11 cellular contexts compared by ENCODE assay signal in the genomic region with DNA sequence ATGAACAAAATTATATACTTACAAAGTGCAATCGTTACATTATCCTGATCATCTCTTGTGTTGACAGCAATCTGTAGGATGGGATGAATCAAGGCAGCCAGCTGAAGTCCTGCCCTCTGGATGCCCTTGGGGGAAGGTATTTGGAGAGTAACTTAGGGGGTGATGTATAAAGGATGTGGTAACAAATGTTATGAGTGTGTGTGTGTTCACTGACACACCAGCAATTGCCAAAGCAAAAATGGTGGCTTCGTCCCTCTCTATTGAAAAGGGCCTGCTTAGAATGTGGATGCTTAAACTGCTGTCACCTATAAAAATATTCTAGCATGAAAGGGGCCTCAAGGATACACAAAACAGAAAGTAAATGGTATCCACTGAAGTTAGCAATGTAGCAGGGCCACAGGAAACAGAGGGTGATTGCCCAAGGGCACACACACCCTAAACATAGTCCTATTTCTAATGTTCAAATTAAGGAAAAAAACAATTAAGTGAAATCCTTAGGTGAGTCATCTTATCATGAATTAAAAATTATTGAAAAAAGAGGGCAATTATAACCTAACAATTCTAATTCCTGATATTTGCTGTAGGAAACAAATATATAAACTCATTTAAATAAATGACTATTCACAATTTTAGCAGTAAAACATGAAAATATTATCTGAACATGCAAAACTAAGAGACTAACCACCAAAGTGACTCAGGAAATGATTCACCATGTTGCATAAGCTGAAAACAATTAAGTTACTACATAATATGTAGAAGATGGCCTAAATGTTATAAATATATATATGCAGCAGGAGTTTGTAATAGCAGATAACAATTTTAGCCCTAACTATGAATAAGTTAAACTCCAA. TPM values are rescaled to one million over a fixed set of nuclear protein-coding genes. Genes with fewer than 3 reads are reported as not detected.
DNase-seq lines count a peak whose midpoint lies in the region; ATAC-seq, FAIRE-seq and TF ChIP-seq lines count a peak whose summit lies in the region.
"Had no signal": no experiment of that assay in that cellular context is flagged by ENCODE, and none has a peak within 500 bp of the region (broad histone marks: within the 10 kb centered on the region; RNA-seq: fewer than 3 reads in every experiment).

No MANE protein-coding gene starts in this region.

- H3F3A ChIP-seq in neural cell (ENCODE audit: insufficient read depth, low read length, poor library complexity, severe bottlenecking) = no peaks in the 10 kb centered on the region
- 0 out of 2 replicates have a peak, but pooled peaks cover 3% of the 10 kb centered on the region for H3F3A ChIP-seq in MM.1S (ENCODE audit: insufficient read depth, low read length)

- no peak for TF ChIP-seq EP300 in GM12878 (IDR thresholded peaks at IDR 0.05; ENCODE audit: borderline replicate concordance in 1 of 2, control insufficient read depth in 1 of 2, low read depth in 2 of 2, low read length in 2 of 2)
- TF ChIP-seq EP300 in neural cell (conservative IDR thresholded peaks at IDR 0.05; ENCODE audit: poor library complexity, severe bottlenecking) = no peak
- no peak for TF ChIP-seq EP300 in stomach (IDR thresholded peaks at IDR 0.05)

- no peak overlapping the region for H3K4me3 ChIP-seq in GM12878
- H3K4me3 ChIP-seq in neural cell (ENCODE audit: low read length) = peak overlapping the region; percentile 10
- no peak overlapping the region for H3K4me3 ChIP-seq in stomach
- no peak overlapping the region for H3K4me3 ChIP-seq in MM.1S (ENCODE audit: low read length)

- no peaks in the 10 kb centered on the region for H3K9me3 ChIP-seq in GM12878 (replicated peaks; ENCODE audit: control insufficient read depth, insufficient read depth, low read length)
- no peaks in the 10 kb centered on the region for H3K9me3 ChIP-seq in neural cell (ENCODE audit: low read length)
- H3K9me3 ChIP-seq in stomach = no peaks in the 10 kb centered on the region
- no peaks in the 10 kb centered on the region for H3K9me3 ChIP-seq in MM.1S (replicated peaks; ENCODE audit: insufficient read depth, low read length)

- FAIRE-seq in GM12878 (lab: Jason Lieb, UNC) = no peak

- peak; percentile 21; the same call in 1 of the 3 replicates for ATAC-seq in GM12878
- no peak for ATAC-seq in GM19467 (IDR thresholded peaks at IDR 0.05; ENCODE audit: unreplicated experiment)

- DNase-seq in EL = peak; percentile 79
- DNase-seq in NOMO-1 treated with dmso at 0.1 percent for 144 hours (lab: John Stamatoyannopoulos, UW; ENCODE audit: unreplicated experiment) = peak; percentile 80
- DNase-seq in GM12878 (ENCODE audit: low read depth, low spot score) = no peak
- DNase-seq in DMS79 (lab: John Stamatoyannopoulos, UW) = no peak
- no peak for DNase-seq in stomach
- DNase-seq in MM.1S = no peak
- DNase-seq: Karpas-422, SHP77 had no signal

- CTCF ChIA-PET in GM12878 (lab: Yijun Ruan, JAX) = interaction anchor here (1.1 to 4.2 kb wide), 5 partner anchors 14 to 586 kb away, joined by 3 to 61 read pairs (median 4); partner anchors contain the start of gene AIM2

- H3K27me3 ChIP-seq in GM12878 (replicated peaks in 1 of 2; ENCODE audit: control insufficient read depth in 2 of 2, insufficient read depth in 2 of 2, low read length in 1 of 2) (peaks cover 2 to 4% of the 10 kb centered on the region in 2 experiments; a peak in 1 of 4 replicates), neural cell (ENCODE audit: insufficient read depth, low read depth, low read length) (no peaks in the 10 kb centered on the region), stomach (no peaks in the 10 kb centered on the region), MM.1S (replicated peaks; ENCODE audit: insufficient read depth, low read length) (no peaks in the 10 kb centered on the region)

- H4K20me1 ChIP-seq in GM12878 (ENCODE audit: control insufficient read depth, insufficient read depth) (no peaks in the 10 kb centered on the region), neural cell (ENCODE audit: insufficient read depth) (no peaks in the 10 kb centered on the region), MM.1S (ENCODE audit: insufficient read depth, low read length) (no peaks in the 10 kb centered on the region)

- H3K79me2 ChIP-seq in GM12878 (ENCODE audit: control insufficient read depth, insufficient read depth, low read length) = no peaks in the 10 kb centered on the region
- no peaks in the 10 kb centered on the region for H3K79me2 ChIP-seq in neural cell (replicated peaks; ENCODE audit: insufficient read depth, low read length)
- H3K79me2 ChIP-seq in MM.1S (ENCODE audit: low read length) = no peaks in the 10 kb centered on the region

- no peaks in the 10 kb centered on the region for H3K4me1 ChIP-seq in GM12878 (ENCODE audit: control insufficient read depth, insufficient read depth, low read length)
- H3K4me1 ChIP-seq in stomach = no peaks in the 10 kb centered on the region
- H3K4me1 ChIP-seq in MM.1S (ENCODE audit: low read length) = peaks cover 12% of the 10 kb centered on the region; the same call in 1 of the 2 replicates

- TF ChIP-seq RAD21 in GM12878 (IDR thresholded peaks at IDR 0.05; ENCODE audit: insufficient read depth, low read depth, low read length) (no peak), neural cell (conservative IDR thresholded peaks at IDR 0.05) (no peak)

- RAD21 ChIA-PET in GM12878 (lab: Charles Lee; ENCODE audit: unreplicated experiment) = no interaction called here

- in situ Hi-C loops in GM12878 (cut with MboI) = no loop called here

- no peak overlapping the region for H3K4me2 ChIP-seq in GM12878 (ENCODE audit: control insufficient read depth, insufficient read depth)
- H3K4me2 ChIP-seq in neural cell (ENCODE audit: low read length) = no peak overlapping the region
- no peak overlapping the region for H3K4me2 ChIP-seq in MM.1S (ENCODE audit: low read depth, low read length)

- H3K9ac ChIP-seq in GM12878 (ENCODE audit: control insufficient read depth, insufficient read depth, low read length) (no peak overlapping the region), neural cell (ENCODE audit: low read length) (no peak overlapping the region), MM.1S (ENCODE audit: low read length) (no peak overlapping the region)

- H3K36me3 ChIP-seq in GM12878 (ENCODE audit: control insufficient read depth in 2 of 2, insufficient read depth in 2 of 2, low read length in 1 of 2) (no peaks in the 10 kb centered on the region), neural cell (ENCODE audit: insufficient read depth, low read length) (no peaks in the 10 kb centered on the region), stomach (no peaks in the 10 kb centered on the region), MM.1S (replicated peaks; ENCODE audit: insufficient read depth, low read length) (no peaks in the 10 kb centered on the region)

- SMC1A ChIA-PET in GM12878 (lab: Charles Lee; ENCODE audit: uncharacterized antibody, unreplicated experiment) = interaction anchor here (1.1 kb wide), 1 partner anchor 20 kb away, joined by 3 read pairs; no protein-coding TSS in a partner anchor

- H3K9me2 ChIP-seq in neural cell (ENCODE audit: insufficient read depth, low read length) (no peaks in the 10 kb centered on the region), MM.1S (replicated peaks; ENCODE audit: insufficient read depth, low read length) (no peaks in the 10 kb centered on the region)

- WGBS in GM12878 (ENCODE audit: insufficient coverage, insufficient replicate concordance, low lambda C conversion rate, missing lambda C conversion rate) = 72% methylated on average over 2 of the region's 2 CpGs
- WGBS in stomach, 5 donors = 73 to 83% (median 79%) methylated on average over 2 of the region's 2 CpGs

- no peak overlapping the region for H2AFZ ChIP-seq in GM12878 (ENCODE audit: control insufficient read depth, low read depth, low read length)
- no peak overlapping the region for H2AFZ ChIP-seq in neural cell (ENCODE audit: low read depth, low read length)
- no peak overlapping the region for H2AFZ ChIP-seq in MM.1S (ENCODE audit: low read length)

- BruUV-seq in GM12878 (replicated peaks; lab: Mats Ljungman, UMichigan) = no TSS peak

- intact Hi-C loops in GM12878 (cut with micrococcal nuclease; ENCODE audit: unreplicated experiment) = no loop called here
- intact Hi-C loops in stomach (cut with DNase I; ENCODE audit: low total_unique reads) = no loop called here

- POLR2A ChIA-PET in GM12878 (lab: Charles Lee) = no interaction called here

- no peak overlapping the region for H3K27ac ChIP-seq in GM12878 (ENCODE audit: control insufficient read depth, insufficient read depth)
- no peak overlapping the region for H3K27ac ChIP-seq in neural cell (ENCODE audit: low read length)
- no peak overlapping the region for H3K27ac ChIP-seq in stomach
- no peak overlapping the region for H3K27ac ChIP-seq in MM.1S (ENCODE audit: low read length)

- no peak for TF ChIP-seq CTCF in GM12878 (IDR thresholded peaks at IDR 0.05 in 2 of 3, conservative IDR thresholded peaks at IDR 0.05 in 1 of 3; ENCODE audit: control insufficient read depth in 2 of 3, extremely low read depth in 1 of 3, insufficient read depth in 1 of 3, low read depth in 3 of 3, low read length in 3 of 3)
- TF ChIP-seq CTCF in neural cell (IDR thresholded peaks at IDR 0.05; ENCODE audit: poor library complexity, severe bottlenecking) = no peak
- no peak for TF ChIP-seq CTCF in stomach (IDR thresholded peaks at IDR 0.05)
- TF ChIP-seq CTCF in MM.1S (IDR thresholded peaks at IDR 0.05; ENCODE audit: low read length) = no peak

- TF ChIP-seq POLR2A in GM12878 (IDR thresholded peaks at IDR 0.05; ENCODE audit: low read depth, low read length) (no peak), stomach (IDR thresholded peaks at IDR 0.05) (no peak)

TF ChIP-seq in neural cell, 6 proteins besides CTCF, POLR2A, EP300 and RAD21 (continues in another document):
- no peak for TF ChIP-seq POLR2AphosphoS5 (IDR thresholded peaks at IDR 0.05)

RNA-seq across cellular contexts. Expression of gene AIM2, which starts 15.2 kb away (rescaled TPM):
- total RNA-seq in GM12878 (2013; cell fraction: nucleolus; rRNA removed) = 44.5 and 49.9 TPM in 2 replicates
- total RNA-seq in GM12878 (2014; rRNA removed) = 9.3 and 9.7 TPM in 2 replicates
- 12.9 and 15.2 TPM in 2 replicates for total RNA-seq in GM12878 (2014; rRNA removed; fragmentation: Illumina TruSeq; extraction: Trizol)
- total RNA-seq in GM12878 (2021) = 7.9 and 8.9 TPM in 2 replicates
- 15.1 TPM for polyA plus RNA-seq in GM12878 (2011; ENCODE audit: low read depth)
- 35.7 and 58.8 TPM in 2 replicates for polyA plus RNA-seq in GM12878 (2011; rRNA removed)
- polyA plus RNA-seq in GM12878 (2011; cell fraction: cytosol; rRNA removed) = 9.4 and 10.9 TPM in 2 replicates
- 17.4 and 22.9 TPM in 2 replicates for polyA plus RNA-seq in GM12878 (2011; cell fraction: nucleus; rRNA removed)
- polyA plus RNA-seq in GM12878 (2012) = 16.7 and 16.8 TPM in 2 replicates
- 13.3 and 17.3 TPM in 2 replicates for polyA plus RNA-seq in GM12878 (2014; fragmentation: Illumina TruSeq; extraction: Trizol)
- 10 to 100 TPM; 13.4 to 16.7 TPM for polyA plus RNA-seq in GM12878 (2014; fragmentation: Nextera tagmentation; extraction: Ambion mirVana)
- polyA plus RNA-seq in GM12878 (2014; rRNA removed) = 7.2 and 10.0 TPM in 2 replicates
- 10 to 100 TPM; 10.6 to 12.8 TPM for polyA plus RNA-seq in GM12878 (2016; fragmentation: Nextera tagmentation; extraction: Ambion mirVana)
- polyA minus RNA-seq in GM12878 (2011; rRNA and poly(A)+ RNA removed) = 11.3 and 14.4 TPM in 2 replicates
- polyA minus RNA-seq in GM12878 (2011; cell fraction: cytosol; rRNA and poly(A)+ RNA removed) = 8.9 and 9.6 TPM in 2 replicates
- polyA minus RNA-seq in GM12878 (2011; cell fraction: nucleus; rRNA and poly(A)+ RNA removed) = 6.6 and 10.0 TPM in 2 replicates
- polyA plus RNA-seq in neural cell = 11.1 and 11.5 TPM in 2 replicates
- polyA minus RNA-seq in neural cell = 26.3 and 29.2 TPM in 2 replicates
- total RNA-seq in stomach = 1 to 10 TPM in 2 of 5 donors, not detected in 3; 1.6 to 4.4 TPM
- polyA plus RNA-seq in stomach = 1 to 10 TPM in 1 of 3 donors, under 1 TPM in 1, not detected in 1; 0.50 to 1.7 TPM
- total RNA-seq: kidney epithelial cell had no signal

Comparison
In these comparisons a context has a peak if more than half of its experiments do, and no peak if none do; other contexts are left out.
1. DNase-seq: peak in EL (single experiment) and NOMO-1 treated with dmso at 0.1 percent for 144 hours (single experiment); none in GM12878 (single experiment), DMS79 (single experiment), stomach (single experiment) and MM.1S (single experiment).